ENCODE assay signal across 1 cellular context in genomic region chr10:43403911-43404674, GRCh38.
TF ChIP-seq lines count a peak whose summit lies in the region.

No MANE protein-coding gene starts in this region.

TF ChIP-seq in HCT116, 20 proteins besides CTCF, POLR2A, EP300 and RAD21 (continued from another document):
- TF ChIP-seq, protein P1, sequence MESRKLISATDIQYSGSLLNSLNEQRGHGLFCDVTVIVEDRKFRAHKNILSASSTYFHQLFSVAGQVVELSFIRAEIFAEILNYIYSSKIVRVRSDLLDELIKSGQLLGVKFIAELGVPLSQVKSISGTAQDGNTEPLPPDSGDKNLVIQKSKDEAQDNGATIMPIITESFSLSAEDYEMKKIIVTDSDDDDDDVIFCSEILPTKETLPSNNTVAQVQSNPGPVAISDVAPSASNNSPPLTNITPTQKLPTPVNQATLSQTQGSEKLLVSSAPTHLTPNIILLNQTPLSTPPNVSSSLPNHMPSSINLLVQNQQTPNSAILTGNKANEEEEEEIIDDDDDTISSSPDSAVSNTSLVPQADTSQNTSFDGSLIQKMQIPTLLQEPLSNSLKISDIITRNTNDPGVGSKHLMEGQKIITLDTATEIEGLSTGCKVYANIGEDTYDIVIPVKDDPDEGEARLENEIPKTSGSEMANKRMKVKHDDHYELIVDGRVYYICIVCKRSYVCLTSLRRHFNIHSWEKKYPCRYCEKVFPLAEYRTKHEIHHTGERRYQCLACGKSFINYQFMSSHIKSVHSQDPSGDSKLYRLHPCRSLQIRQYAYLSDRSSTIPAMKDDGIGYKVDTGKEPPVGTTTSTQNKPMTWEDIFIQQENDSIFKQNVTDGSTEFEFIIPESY (IDR thresholded peaks at IDR 0.05; ENCODE audit: extremely low read depth, insufficient replicate concordance, low read length): no peak
- no peak for TF ChIP-seq CEBPB (IDR thresholded peaks at IDR 0.05; ENCODE audit: low read depth)
